In the genomic region with DNA sequence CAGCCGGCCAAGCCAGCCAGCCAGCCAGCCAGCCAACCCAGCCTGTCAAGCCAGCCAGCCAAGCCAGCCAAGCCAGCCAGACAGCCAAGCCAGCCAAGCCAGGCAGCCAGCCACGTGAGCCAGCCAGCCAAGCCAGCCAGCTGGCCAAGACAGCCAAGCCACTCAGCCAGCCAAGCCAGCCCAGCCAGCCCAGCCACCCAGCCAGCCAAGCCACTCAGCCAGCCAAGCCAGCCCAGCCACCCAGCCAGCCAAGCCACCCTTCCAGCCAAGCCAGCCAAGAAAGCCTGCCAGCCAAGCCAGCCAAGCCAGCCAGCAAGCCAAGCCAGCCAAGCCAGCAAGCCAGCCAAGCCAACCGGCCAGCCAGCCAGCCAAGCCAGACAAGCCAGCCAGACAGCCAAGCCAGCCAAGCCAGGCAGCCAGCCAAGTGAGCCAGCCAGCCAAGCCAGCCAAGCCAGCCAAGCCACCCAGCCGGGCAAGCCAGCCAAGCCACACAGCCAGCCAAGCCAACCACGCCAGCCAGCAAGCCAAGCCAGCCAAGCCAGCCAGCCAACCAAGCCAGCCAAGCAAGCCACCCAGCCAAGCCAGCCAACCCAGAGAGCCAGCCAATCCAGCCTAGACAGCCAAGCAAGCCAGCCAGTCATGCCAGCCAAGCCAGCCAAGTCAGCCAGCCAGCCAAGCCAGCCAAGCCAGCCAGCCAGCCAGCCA, we compare ENCODE assay signal across 11 cellular contexts.
DNase-seq lines count a peak whose midpoint lies in the region; ATAC-seq and TF ChIP-seq lines count a peak whose summit lies in the region.
"Had no signal": no experiment of that assay in that cellular context is flagged by ENCODE, and none has a peak within 500 bp of the region (broad histone marks: within the 10 kb centered on the region; RNA-seq: fewer than 3 reads in every experiment).

No MANE protein-coding gene starts in this region.

- H3K4me3 Mint-ChIP-seq in activated naive CD8-positive, alpha-beta T cell treated with anti-CD3 and anti-CD28 coated beads, Interleukin-2, amount 50 U/mL, for 24 hours: no peak overlapping the region
- H3K4me3 Mint-ChIP-seq in type B pancreatic cell: no peak overlapping the region

- peak; percentile 47 for DNase-seq in activated CD4-positive, CD25-positive, alpha-beta regulatory T cell treated with anti-CD3 and anti-CD28 coated beads, Interleukin-2, amount 50 U/mL, for 72 hours
- DNase-seq in activated CD4-positive, CD25-positive, alpha-beta regulatory T cell (lab: John Stamatoyannopoulos, UW): no peak
- peak; percentile 43 for DNase-seq in activated naive CD8-positive, alpha-beta T cell treated with anti-CD3 and anti-CD28 coated beads, Interleukin-2, amount 50 U/mL, for 24 hours
- DNase-seq in islet precursor cell: peak; percentile 96
- DNase-seq in type B pancreatic cell (ENCODE audit: extremely low spot score, unreplicated experiment): peak; percentile 100
- no peak for DNase-seq in NCI-H2029 (lab: John Stamatoyannopoulos, UW)
- no peak for DNase-seq in colonic mucosa
- DNase-seq: NCI-H526 had no signal

- no peaks in the 10 kb centered on the region for H3K27me3 Mint-ChIP-seq in activated naive CD8-positive, alpha-beta T cell treated with anti-CD3 and anti-CD28 coated beads, Interleukin-2, amount 50 U/mL, for 24 hours
- no peaks in the 10 kb centered on the region for H3K27me3 Mint-ChIP-seq in type B pancreatic cell

- no peaks in the 10 kb centered on the region for H3K4me1 Mint-ChIP-seq in activated naive CD8-positive, alpha-beta T cell treated with anti-CD3 and anti-CD28 coated beads, Interleukin-2, amount 50 U/mL, for 24 hours
- H3K4me1 Mint-ChIP-seq in type B pancreatic cell (ENCODE audit: unreplicated experiment): no peaks in the 10 kb centered on the region

- intact Hi-C loops in colonic mucosa (cut with DNase I): no loop called here

- H3K9me3 ChIP-seq in colonic mucosa: no peaks in the 10 kb centered on the region

- peak; percentile 25 for ATAC-seq in activated naive CD8-positive, alpha-beta T cell treated with anti-CD3 and anti-CD28 coated beads, Interleukin-2, amount 50 U/mL, for 24 hours
- no peak for ATAC-seq in GM21786 (IDR thresholded peaks at IDR 0.05; ENCODE audit: unreplicated experiment)

- no peaks in the 10 kb centered on the region for H3K27me3 ChIP-seq in colonic mucosa
- H3K27me3 ChIP-seq: neutrophil had no signal

- H3K27ac Mint-ChIP-seq in activated naive CD8-positive, alpha-beta T cell treated with anti-CD3 and anti-CD28 coated beads, Interleukin-2, amount 50 U/mL, for 24 hours: no peak overlapping the region
- H3K27ac Mint-ChIP-seq in type B pancreatic cell: no peak overlapping the region

- H3K36me3 Mint-ChIP-seq in activated naive CD8-positive, alpha-beta T cell treated with anti-CD3 and anti-CD28 coated beads, Interleukin-2, amount 50 U/mL, for 24 hours (ENCODE audit: low read depth): peaks cover 3% of the 10 kb centered on the region
- H3K36me3 Mint-ChIP-seq in type B pancreatic cell: peaks cover 4% of the 10 kb centered on the region

- H3K9ac ChIP-seq in colonic mucosa (ENCODE audit: low read depth in 2 of 2, low read length in 2 of 2): no peak overlapping the region

- no peak overlapping the region for H3K27ac ChIP-seq in colonic mucosa
- H3K27ac ChIP-seq: 22Rv1, neutrophil had no signal

- no peak overlapping the region for H3K4me3 ChIP-seq in colonic mucosa

- TF ChIP-seq CTCF in type B pancreatic cell (conservative IDR thresholded peaks at IDR 0.05) (no peak), colonic mucosa (IDR thresholded peaks at IDR 0.05) (no peak)

- no peaks in the 10 kb centered on the region for H3K4me1 ChIP-seq in colonic mucosa

- no peaks in the 10 kb centered on the region for H3K36me3 ChIP-seq in colonic mucosa
- H3K36me3 ChIP-seq: neutrophil had no signal

- peaks cover 4% of the 10 kb centered on the region for H3K9me3 Mint-ChIP-seq in activated naive CD8-positive, alpha-beta T cell treated with anti-CD3 and anti-CD28 coated beads, Interleukin-2, amount 50 U/mL, for 24 hours
- peaks cover 3% of the 10 kb centered on the region for H3K9me3 Mint-ChIP-seq in type B pancreatic cell

Comparison
In these comparisons a context has a peak if more than half of its experiments do, and no peak if none do; other contexts are left out.
1. DNase-seq: peak in activated CD4-positive, CD25-positive, alpha-beta regulatory T cell treated with anti-CD3 and anti-CD28 coated beads, Interleukin-2, amount 50 U/mL, for 72 hours (single experiment), activated naive CD8-positive, alpha-beta T cell treated with anti-CD3 and anti-CD28 coated beads, Interleukin-2, amount 50 U/mL, for 24 hours (single experiment), islet precursor cell (single experiment) and type B pancreatic cell (single experiment); none in activated CD4-positive, CD25-positive, alpha-beta regulatory T cell (0 of 4), NCI-H2029 (single experiment) and colonic mucosa (single experiment).